ENCODE assay signal across 16 cellular contexts in the genomic region with DNA sequence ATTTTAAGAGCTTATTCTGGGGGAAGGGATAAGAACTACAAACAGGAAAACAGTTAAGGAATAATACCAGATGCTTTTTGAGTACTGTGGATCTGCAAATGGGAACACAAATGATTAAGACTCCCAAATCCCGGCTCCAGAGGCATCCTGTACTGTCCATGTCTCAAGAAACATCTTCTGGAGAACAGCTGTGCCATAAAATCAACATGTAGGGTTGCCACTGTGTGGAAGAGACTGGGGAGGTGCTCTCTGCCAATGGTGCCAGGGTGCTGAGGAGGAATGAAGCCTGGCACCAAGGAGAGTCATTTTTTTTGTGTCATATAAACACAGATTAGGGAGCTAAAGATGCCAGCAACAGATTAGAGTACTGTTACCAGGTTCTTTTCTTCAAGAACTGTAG. TPM values are rescaled to one million over a fixed set of nuclear protein-coding genes. Genes with fewer than 3 reads are reported as not detected.
"Had no signal": no experiment of that assay in that cellular context is flagged by ENCODE, and none has a peak within 500 bp of the region (broad histone marks: within the 10 kb centered on the region; RNA-seq: fewer than 3 reads in every experiment).

No MANE protein-coding gene starts in this region.

- H3K36me3 ChIP-seq: colonic mucosa had no signal

- H3K4me1 ChIP-seq: colonic mucosa had no signal

- H3K27me3 ChIP-seq: adrenal gland, colonic mucosa, sigmoid colon, transverse colon had no signal

- H3K9me3 ChIP-seq: adrenal gland, colonic mucosa, lower lobe of right lung, sigmoid colon, transverse colon had no signal

- H3K4me3 ChIP-seq: adrenal gland, colonic mucosa, lower lobe of right lung, sigmoid colon, transverse colon had no signal

- ATAC-seq: activated CD4-positive, alpha-beta T cell treated with anti-CD3 and anti-CD28 coated beads for 36 hours; activated CD8-positive, alpha-beta T cell treated with anti-CD3 and anti-CD28 coated beads, Interleukin-2, amount 10 ng/mL, durations not matched to agents 7 days and 5 days; natural killer cell; T-cell had no signal

- H3K27ac ChIP-seq: colonic mucosa, lower lobe of right lung, WERI-Rb-1 had no signal

- DNase-seq: activated CD4-positive, alpha-beta T cell treated with anti-CD3 and anti-CD28 coated beads for 36 hours; activated CD8-positive, alpha-beta memory T cell treated with anti-CD3 and anti-CD28 coated beads, Interleukin-2, amount 50 U/mL, for 48 hours; activated CD8-positive, alpha-beta T cell treated with anti-CD3 and anti-CD28 coated beads, Interleukin-2, amount 10 ng/mL, durations not matched to agents 7 days and 5 days; activated naive CD4-positive, alpha-beta T cell treated with anti-CD3 and anti-CD28 coated beads, Interleukin-2, amount 10 ng/mL, durations not matched to agents 7 days and 5 days; colonic mucosa; effector CD8-positive, alpha-beta T cell; lower lobe of right lung; natural killer cell; occipital lobe; sigmoid colon; stimulated activated CD4-positive, alpha-beta T cell treated with anti-CD3 and anti-CD28 coated beads, Interleukin-4, amount 100 ng/mL, for 24 hours; T-cell; transverse colon; WERI-Rb-1 had no signal

RNA-seq across cellular contexts. Expression of a gene that starts 54.3 kb away (rescaled TPM):
- total RNA-seq: epithelial cell of proximal tubule, lower lobe of right lung had no signal
